ENCODE assay signal across 8 cellular contexts in the genomic region with DNA sequence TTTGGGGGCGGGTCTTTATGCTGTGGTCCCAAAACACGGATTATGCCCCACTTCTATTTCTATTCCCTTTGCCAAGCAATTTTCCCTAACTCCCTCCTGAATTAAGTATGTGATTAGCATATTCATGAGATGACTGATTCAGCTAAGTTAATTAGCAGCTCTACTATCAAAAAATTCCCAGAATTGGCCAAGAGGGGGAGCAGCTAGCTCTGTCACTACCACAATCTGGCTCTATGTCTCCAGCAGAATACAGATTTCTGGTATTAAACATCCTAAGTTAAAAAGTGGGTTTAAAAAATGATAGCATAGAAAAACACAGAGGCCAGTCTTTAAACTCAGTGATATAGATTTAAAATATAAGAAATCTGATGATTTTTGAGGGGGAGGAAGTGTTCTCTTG.
DNase-seq lines count a peak whose midpoint lies in the region; ATAC-seq and TF ChIP-seq lines count a peak whose summit lies in the region.

No MANE protein-coding gene starts in this region.

- H3K9me3 Mint-ChIP-seq in osteocyte (ENCODE audit: unreplicated experiment), result no peaks in the 10 kb centered on the region

- H3K27ac Mint-ChIP-seq in osteocyte (ENCODE audit: unreplicated experiment), result no peak overlapping the region

- no peak for ATAC-seq in GM18517 (IDR thresholded peaks at IDR 0.05; ENCODE audit: unreplicated experiment)

- peak; percentile 9 for DNase-seq in stimulated activated CD4-positive, alpha-beta T cell treated with anti-CD3 and anti-CD28 coated beads, Interleukin-15, amount 100 ng/mL, for 24 hours
- DNase-seq in stimulated activated CD4-positive, alpha-beta T cell treated with anti-CD3 and anti-CD28 coated beads, Interleukin-1b, Interleukin-23, amount 100 ng/mL, for 48 hours, result no peak
- peak; percentile 22 for DNase-seq in NCI-H526 treated with DMSO at 0.1 percent for 48 hours (lab: John Stamatoyannopoulos, UW)
- peak in 1 of 10 donors; percentile 19 for DNase-seq in dorsolateral prefrontal cortex
- DNase-seq in osteocyte (ENCODE audit: extremely low spot score, unreplicated experiment), result no peak
- DNase-seq in activated CD8-positive, alpha-beta memory T cell treated with anti-CD3 and anti-CD28 coated beads, Interleukin-2, amount 50 U/mL, for 48 hours, result no peak
- DNase-seq in stimulated activated naive CD4-positive, alpha-beta T cell treated with Interleukin-2 at 50 U/mL for 16 hours (lab: John Stamatoyannopoulos, UW), result no peak

- intact Hi-C loops in dorsolateral prefrontal cortex (cut with DNase I), result loop anchor here in 1 of 2 donors (10.0 kb wide), 1 partner anchor 340 kb away; no protein-coding TSS in a partner anchor

- TF ChIP-seq CTCF in dorsolateral prefrontal cortex (IDR thresholded peaks at IDR 0.05 in 54 of 56, conservative IDR thresholded peaks at IDR 0.05 in 2 of 56; ENCODE audit: low read depth in 1 of 56, partially characterized antibody in 56 of 56), result peak in 55 of 56 donors; percentile 21 to 70 (median 54)
- peak; percentile 80 for TF ChIP-seq CTCF in osteocyte (IDR thresholded peaks at IDR 0.05)

- peaks cover 13% of the 10 kb centered on the region for H3K36me3 Mint-ChIP-seq in osteocyte (ENCODE audit: unreplicated experiment)

- H3K4me3 ChIP-seq in dorsolateral prefrontal cortex, result no peak overlapping the region

- H3K4me1 Mint-ChIP-seq in osteocyte (ENCODE audit: unreplicated experiment), result peaks cover 9% of the 10 kb centered on the region

- no peaks in the 10 kb centered on the region for H3K27me3 Mint-ChIP-seq in osteocyte (ENCODE audit: unreplicated experiment)

- H3K27me3 ChIP-seq in dorsolateral prefrontal cortex, result peaks cover 0 to 83% (median 15%) of the 10 kb centered on the region in 45 donors

- H3K27ac ChIP-seq in dorsolateral prefrontal cortex, result no peak overlapping the region

- no peak overlapping the region for H3K4me3 Mint-ChIP-seq in osteocyte (ENCODE audit: unreplicated experiment)

Comparison
In these comparisons a context has a peak if more than half of its experiments do, and no peak if none do; other contexts are left out.
1. DNase-seq: peak in stimulated activated CD4-positive, alpha-beta T cell treated with anti-CD3 and anti-CD28 coated beads, Interleukin-15, amount 100 ng/mL, for 24 hours (single experiment) and NCI-H526 treated with DMSO at 0.1 percent for 48 hours (single experiment); none in stimulated activated CD4-positive, alpha-beta T cell treated with anti-CD3 and anti-CD28 coated beads, Interleukin-1b, Interleukin-23, amount 100 ng/mL, for 48 hours (single experiment), osteocyte (single experiment), activated CD8-positive, alpha-beta memory T cell treated with anti-CD3 and anti-CD28 coated beads, Interleukin-2, amount 50 U/mL, for 48 hours (single experiment) and stimulated activated naive CD4-positive, alpha-beta T cell treated with Interleukin-2 at 50 U/mL for 16 hours (single experiment).